In the genomic region with DNA sequence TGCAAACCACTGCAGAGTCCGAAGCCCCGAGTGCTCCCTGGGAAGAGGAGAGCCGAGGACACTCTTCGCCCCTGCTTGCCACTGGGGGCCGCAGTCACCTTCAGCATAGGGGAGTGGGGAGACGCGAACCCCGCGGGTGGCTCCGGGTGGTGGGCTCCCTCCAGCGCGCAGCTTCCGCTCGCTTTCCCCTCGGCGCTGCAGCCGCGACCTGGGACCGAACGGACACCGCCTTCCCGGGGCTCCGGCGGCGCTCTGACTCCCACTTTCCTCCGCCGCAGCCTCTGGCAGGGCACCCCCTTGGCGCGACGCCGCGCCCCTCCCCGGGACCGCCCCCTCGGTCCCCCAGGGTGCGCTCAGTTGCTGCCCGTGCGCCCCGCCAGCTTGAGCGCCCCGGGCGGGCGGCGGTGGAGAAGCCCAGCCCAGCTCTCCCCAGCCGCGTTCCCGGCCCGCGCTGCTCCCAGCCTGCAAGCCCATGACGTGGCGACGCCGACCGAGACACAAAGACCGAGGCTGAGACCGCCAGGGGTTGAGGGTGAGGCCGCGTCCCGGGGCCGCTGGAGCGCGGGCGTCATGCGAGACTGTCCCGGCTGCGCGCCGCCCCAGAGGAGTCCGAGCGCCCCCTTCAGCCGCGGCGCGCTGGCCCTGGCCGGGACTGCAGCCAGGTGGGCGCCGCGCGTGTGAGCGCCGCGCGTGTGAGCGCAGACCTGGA, we compare ENCODE assay signal across 8 cellular contexts. TPM values are rescaled to one million over a fixed set of nuclear protein-coding genes. Genes with fewer than 3 reads are reported as not detected.
DNase-seq lines count a peak whose midpoint lies in the region; ATAC-seq and TF ChIP-seq lines count a peak whose summit lies in the region.

Gene MINAR1 (plus strand): TSS at position 701 of the 709 bp plus-strand sequence. CDS start 23,812 bp downstream, outside the sequence.

- TF ChIP-seq CTCF in AG09319 (IDR thresholded peaks at IDR 0.05; ENCODE audit: low read depth, low read length) (peak; percentile 8), adrenal gland (IDR thresholded peaks at IDR 0.05) (peak in 2 of 6 experiments; percentile 29 to 32)

- TF ChIP-seq POLR2A in adrenal gland (IDR thresholded peaks at IDR 0.05), result peak in 1 of 2 donors; percentile 61

- no peaks in the 10 kb centered on the region for H3K9me3 ChIP-seq in adrenal gland (replicated peaks in 1 of 3)
- no peaks in the 10 kb centered on the region for H3K9me3 ChIP-seq in iPS DF 6.9 (ENCODE audit: control insufficient read depth, insufficient read depth, low read length)

- H3K4me1 ChIP-seq in adrenal gland (replicated peaks in 1 of 2), result peaks cover 0 to 7% of the 10 kb centered on the region in 2 donors
- no peaks in the 10 kb centered on the region for H3K4me1 ChIP-seq in iPS DF 6.9 (ENCODE audit: control insufficient read depth, insufficient read depth, low read length)

- WGBS in adrenal gland, 4 donors, result 0 to 4% (median 1%) methylated on average over 5 to 84 of the region's 84 CpGs
- WGBS in iPS DF 6.9 (ENCODE audit: insufficient coverage, insufficient read length), result no CpG with 5 or more reads among the region's 84 CpGs

- no peak for ATAC-seq in HG03139 (IDR thresholded peaks at IDR 0.05; ENCODE audit: unreplicated experiment)

- DNase-seq in AG09319 (ENCODE audit: extremely low read depth, low read depth), result peak; percentile 3
- DNase-seq in HCEC 1CT, result peak; percentile 30
- peak in 6 of 7 donors; percentile 32 to 69 (median 59) for DNase-seq in adrenal gland
- no peak for DNase-seq in iPS DF 6.9 (ENCODE audit: low read depth, low spot score)
- DNase-seq in stimulated activated CD8-positive, alpha-beta memory T cell treated with anti-CD3 and anti-CD28 coated beads, Interleukin-2, amount 100 ng/mL, for 48 hours (ENCODE audit: low read depth in 2 of 2), result peak; percentile 8 to 14
- DNase-seq in activated CD4-positive, CD25-positive, alpha-beta regulatory T cell (lab: John Stamatoyannopoulos, UW), result no peak
- DNase-seq in mucosa of gallbladder (ENCODE audit: low spot score), result no peak

- H3K27me3 ChIP-seq in adrenal gland (peaks cover 17% of the 10 kb centered on the region), iPS DF 6.9 (ENCODE audit: control insufficient read depth, insufficient read depth, low read length) (peaks cover 32% of the 10 kb centered on the region; the same call in 1 of the 2 replicates)

- H3K4me3 ChIP-seq in adrenal gland (peak within 1 kb of the TSS in 3 of 4 donors; percentile 27 to 60 (median 40)), iPS DF 6.9 (ENCODE audit: low read length) (peak within 1 kb of the TSS; percentile 49; the same call in 1 of the 2 replicates)

- intact Hi-C loops in adrenal gland (cut with DNase I), result no loop called here

- no peaks in the 10 kb centered on the region for H3K36me3 ChIP-seq in adrenal gland (replicated peaks in 1 of 2)
- no peaks in the 10 kb centered on the region for H3K36me3 ChIP-seq in iPS DF 6.9 (ENCODE audit: control insufficient read depth, insufficient read depth, low read length)

- H3K27ac ChIP-seq in adrenal gland, result peak within 1 kb of the TSS in 3 of 5 donors; percentile 68 to 78 (median 70)
- H3K27ac ChIP-seq in iPS DF 6.9 (ENCODE audit: low read length), result no peak within 1 kb of the TSS

RNA-seq across cellular contexts. Expression of gene MINAR1, which starts in this region (rescaled TPM):
- 10 to 100 TPM in 7 of 8 donors, 1 to 10 TPM in 1; 5.0 to 43.8 (median 27.0) TPM for total RNA-seq in adrenal gland
- 10 to 100 TPM in 1 of 3 donors, 1 to 10 TPM in 2; 2.3 to 13.2 (median 6.1) TPM for polyA plus RNA-seq in adrenal gland
- total RNA-seq in mucosa of gallbladder, result 0.32 TPM

Comparison
In these comparisons a context has a peak if more than half of its experiments do, and no peak if none do; other contexts are left out.
1. DNase-seq: peak in AG09319 (single experiment), HCEC 1CT (single experiment), adrenal gland (6 of 7) and stimulated activated CD8-positive, alpha-beta memory T cell treated with anti-CD3 and anti-CD28 coated beads, Interleukin-2, amount 100 ng/mL, for 48 hours (2 of 2); none in iPS DF 6.9 (single experiment), activated CD4-positive, CD25-positive, alpha-beta regulatory T cell (0 of 4) and mucosa of gallbladder (single experiment).